8 cellular contexts compared by ENCODE assay signal in genomic region chr1:45584351-45585109, GRCh38. TPM values are rescaled to one million over a fixed set of nuclear protein-coding genes. Genes with fewer than 3 reads are reported as not detected.
A peak's percentile ranks its signal among the peaks of the same experiment; 100 is the strongest.
DNase-seq lines count a peak whose midpoint lies in the region; ATAC-seq and TF ChIP-seq lines count a peak whose summit lies in the region.

No MANE protein-coding gene starts in this region.

- H3K27ac ChIP-seq in right lobe of liver = peak overlapping the region; percentile 79 to 93 (median 87)

- TF ChIP-seq POLR2A in right lobe of liver (IDR thresholded peaks at IDR 0.05) = no peak

- DNase-seq in AG08396 (ENCODE audit: low spot score) = peak; percentile 94
- DNase-seq in GM19240 (ENCODE audit: insufficient read length, low spot score) = peak; percentile 41
- DNase-seq in NCI-H748 treated with DMSO at 0.1 percent for 48 hours (lab: John Stamatoyannopoulos, UW) = peak; percentile 90
- DNase-seq in activated CD4-positive, alpha-beta T cell treated with anti-CD3 and anti-CD28 coated beads, Interleukin-2, amount 50 U/mL, for 4 hours = peak; percentile 82
- peak; percentile 94 to 98 for DNase-seq in dermis microvascular lymphatic vessel endothelial cell (ENCODE audit: low read depth in 2 of 2)
- peak; percentile 91 for DNase-seq in right lobe of liver
- DNase-seq in stimulated activated CD4-positive, alpha-beta T cell treated with anti-CD3 and anti-CD28 coated beads, Interleukin-4, amount 100 ng/mL, for 1 hour = peak; percentile 86

- H3K36me3 ChIP-seq in right lobe of liver = no peaks in the 10 kb centered on the region

- peaks cover 0 to 9% (median 3%) of the 10 kb centered on the region in 4 donors for H3K4me1 ChIP-seq in right lobe of liver

- TF ChIP-seq CTCF in right lobe of liver (IDR thresholded peaks at IDR 0.05) = no peak

- H3K27me3 ChIP-seq in right lobe of liver = no peaks in the 10 kb centered on the region

- ATAC-seq in HG03521 (IDR thresholded peaks at IDR 0.05; ENCODE audit: unreplicated experiment) = peak; percentile 19
- peak; percentile 73 to 81 (median 76) for ATAC-seq in right lobe of liver

- intact Hi-C loops in right lobe of liver (cut with DNase I) = no loop called here

- no peaks in the 10 kb centered on the region for H3K9me3 ChIP-seq in right lobe of liver

- WGBS in right lobe of liver (ENCODE audit: insufficient coverage, low coverage, low lambda C conversion rate, missing lambda C conversion rate) = 0% methylated on average over 22 of the region's 59 CpGs

- H3K4me3 ChIP-seq in right lobe of liver = peak overlapping the region; percentile 85 to 97 (median 94)

RNA-seq across cellular contexts. Expression of gene NASP, which starts 0.7 kb away (rescaled TPM):
- total RNA-seq in dermis microvascular lymphatic vessel endothelial cell = 64.9 and 69.4 TPM in 2 replicates
- total RNA-seq in right lobe of liver = 10 to 100 TPM; 21.8 to 31.9 (median 26.1) TPM

RNA-seq across cellular contexts. Expression of gene AKR1A1, which starts 33.9 kb away (rescaled TPM):
- total RNA-seq in dermis microvascular lymphatic vessel endothelial cell (185 and 277 TPM in 2 replicates), right lobe of liver (100 to 1,000 TPM; 115 to 308 (median 220) TPM)

RNA-seq across cellular contexts. Expression of gene CCDC17, which starts 39.3 kb away (rescaled TPM):
- total RNA-seq in dermis microvascular lymphatic vessel endothelial cell (0.51 and 1.0 TPM in 2 replicates), right lobe of liver (1 to 10 TPM in 5 of 6 experiments, under 1 TPM in 1; 0.81 to 3.1 (median 1.9) TPM)

Comparison
In these comparisons a context has a peak if more than half of its experiments do, and no peak if none do; other contexts are left out.
1. Peak in every context shown above with its lines: DNase-seq, ATAC-seq, H3K4me3 ChIP-seq and H3K27ac ChIP-seq.
2. DNase-seq: peak in every context shown above with its lines; median percentile 96 in dermis microvascular lymphatic vessel endothelial cell; 94 in AG08396; 91 in right lobe of liver; 90 in NCI-H748 treated with DMSO at 0.1 percent for 48 hours; 86 in stimulated activated CD4-positive, alpha-beta T cell treated with anti-CD3 and anti-CD28 coated beads, Interleukin-4, amount 100 ng/mL, for 1 hour; 82 in activated CD4-positive, alpha-beta T cell treated with anti-CD3 and anti-CD28 coated beads, Interleukin-2, amount 50 U/mL, for 4 hours; 41 in GM19240.